ENCODE assay signal across 23 cellular contexts in the genomic region with DNA sequence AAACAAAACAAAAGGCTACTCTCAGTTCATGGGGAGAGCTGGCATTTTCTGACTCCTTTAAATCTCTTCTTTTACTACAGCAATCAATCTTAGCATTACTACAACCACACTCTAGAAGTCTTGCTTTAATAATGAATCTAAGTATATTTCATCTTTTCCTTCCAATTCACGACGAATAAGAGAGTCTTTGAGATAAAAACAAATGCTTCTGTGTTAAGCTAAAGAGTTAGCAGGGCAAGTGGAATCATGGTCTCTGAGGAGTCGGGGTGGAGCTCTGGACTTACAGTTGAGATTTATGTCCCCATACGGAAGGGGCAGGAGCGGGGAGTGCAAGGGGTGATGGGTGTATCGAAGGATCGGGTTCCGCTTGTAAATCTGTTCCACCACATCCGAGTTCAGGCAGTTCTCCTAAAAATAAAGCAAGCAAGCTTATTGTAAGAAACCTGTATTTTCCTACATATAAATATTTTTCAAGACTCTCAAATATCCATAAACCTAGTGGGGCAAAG. TPM values are rescaled to one million over a fixed set of nuclear protein-coding genes. Genes with fewer than 3 reads are reported as not detected.
DNase-seq lines count a peak whose midpoint lies in the region; ATAC-seq and TF ChIP-seq lines count a peak whose summit lies in the region.
"Had no signal": no experiment of that assay in that cellular context is flagged by ENCODE, and none has a peak within 500 bp of the region (broad histone marks: within the 10 kb centered on the region; RNA-seq: fewer than 3 reads in every experiment).

No MANE protein-coding gene starts in this region.

- no peak for TF ChIP-seq CTCF in endothelial cell (IDR thresholded peaks at IDR 0.05; ENCODE audit: unreplicated experiment)
- TF ChIP-seq CTCF in nephron progenitor cell (IDR thresholded peaks at IDR 0.05), result no peak

- H3K4me3 Mint-ChIP-seq in endothelial cell (ENCODE audit: unreplicated experiment) (peak overlapping the region; percentile 54), nephron progenitor cell (peak overlapping the region; percentile 64)
- H3K4me3 Mint-ChIP-seq in natural killer cell treated with Interleukin-12 subunit alpha and Interleukin-12 subunit beta and Interleukin-15 and Interleukin-18, amount 100 ng/mL, for 72 hours, result no peak overlapping the region
- H3K4me3 Mint-ChIP-seq: CD4-positive, alpha-beta memory T cell had no signal

- DNase-seq in NCI-H2171 treated with DMSO at 0.1 percent for 48 hours (lab: John Stamatoyannopoulos, UW) (peak; percentile 71), NCI-H2171 (lab: John Stamatoyannopoulos, UW) (no peak), endothelial cell (ENCODE audit: low spot score) (no peak), nephron progenitor cell (peak; percentile 60), GOT3 (lab: John Stamatoyannopoulos, UW) (no peak)
- no peak for DNase-seq in natural killer cell treated with Interleukin-12 subunit alpha and Interleukin-12 subunit beta and Interleukin-15 and Interleukin-18, amount 100 ng/mL, for 72 hours (ENCODE audit: low spot score)
- DNase-seq: CD4-positive, alpha-beta memory T cell; DMS153; MG63; NCI-H1092; NCI-H1436; NCI-H1930; NCI-H226; NCI-H524; NCI-H774; NK-92 treated with Interleukin-12 subunit alpha and Interleukin-12 subunit beta, amount 100 ng/mL, for 24 hours; Peyer's patch; SJCRH30 had no signal

- peak overlapping the region; percentile 44 for H3K27ac Mint-ChIP-seq in endothelial cell (ENCODE audit: unreplicated experiment)
- H3K27ac Mint-ChIP-seq in nephron progenitor cell, result peak overlapping the region; percentile 97
- no peak overlapping the region for H3K27ac Mint-ChIP-seq in natural killer cell treated with Interleukin-12 subunit alpha and Interleukin-12 subunit beta and Interleukin-15 and Interleukin-18, amount 100 ng/mL, for 72 hours

- H3K36me3 Mint-ChIP-seq in endothelial cell (ENCODE audit: low read depth, unreplicated experiment) (peaks cover 62% of the 10 kb centered on the region), nephron progenitor cell (ENCODE audit: low read depth) (peaks cover 83% of the 10 kb centered on the region)
- H3K36me3 Mint-ChIP-seq in natural killer cell treated with Interleukin-12 subunit alpha and Interleukin-12 subunit beta and Interleukin-15 and Interleukin-18, amount 100 ng/mL, for 72 hours, result no peaks in the 10 kb centered on the region
- H3K36me3 Mint-ChIP-seq: CD4-positive, alpha-beta memory T cell had no signal

- H3K27me3 Mint-ChIP-seq in endothelial cell (ENCODE audit: unreplicated experiment) (peaks cover 10% of the 10 kb centered on the region), nephron progenitor cell (ENCODE audit: low read depth, poor library complexity) (no peaks in the 10 kb centered on the region)
- H3K27me3 Mint-ChIP-seq in natural killer cell treated with Interleukin-12 subunit alpha and Interleukin-12 subunit beta and Interleukin-15 and Interleukin-18, amount 100 ng/mL, for 72 hours, result no peaks in the 10 kb centered on the region
- H3K27me3 Mint-ChIP-seq: CD4-positive, alpha-beta memory T cell had no signal

- H3K9me3 Mint-ChIP-seq in endothelial cell (ENCODE audit: unreplicated experiment), result no peaks in the 10 kb centered on the region
- no peaks in the 10 kb centered on the region for H3K9me3 Mint-ChIP-seq in nephron progenitor cell
- H3K9me3 Mint-ChIP-seq in natural killer cell treated with Interleukin-12 subunit alpha and Interleukin-12 subunit beta and Interleukin-15 and Interleukin-18, amount 100 ng/mL, for 72 hours, result no peaks in the 10 kb centered on the region
- H3K9me3 Mint-ChIP-seq: CD4-positive, alpha-beta memory T cell had no signal

- ATAC-seq in HG02970 (IDR thresholded peaks at IDR 0.05; ENCODE audit: low FRiP score, unreplicated experiment) (no peak), GM18511 (IDR thresholded peaks at IDR 0.05; ENCODE audit: unreplicated experiment) (no peak)
- ATAC-seq in natural killer cell treated with Interleukin-12 subunit alpha and Interleukin-12 subunit beta and Interleukin-15 and Interleukin-18, amount 100 ng/mL, for 72 hours, result no peak
- ATAC-seq: HepG2, K562 had no signal

- H3K4me1 Mint-ChIP-seq in endothelial cell (ENCODE audit: unreplicated experiment) (no peaks in the 10 kb centered on the region), nephron progenitor cell (peaks cover 52% of the 10 kb centered on the region)
- no peaks in the 10 kb centered on the region for H3K4me1 Mint-ChIP-seq in natural killer cell treated with Interleukin-12 subunit alpha and Interleukin-12 subunit beta and Interleukin-15 and Interleukin-18, amount 100 ng/mL, for 72 hours (ENCODE audit: low read depth in 2 of 2)

RNA-seq across cellular contexts. Expression of gene RETREG1, which starts 59.0 kb away (rescaled TPM):
- 15.8 TPM for total RNA-seq in endothelial cell (ENCODE audit: unreplicated experiment)
- total RNA-seq in natural killer cell treated with Interleukin-12 subunit alpha and Interleukin-12 subunit beta and Interleukin-15 and Interleukin-18, amount 100 ng/mL, for 72 hours, result under 1 TPM; 0.50 to 0.81 TPM
- total RNA-seq: G401, HepG2 had no signal

Comparison
In these comparisons a context has a peak if more than half of its experiments do, and no peak if none do; other contexts are left out.
1. DNase-seq: peak in NCI-H2171 treated with DMSO at 0.1 percent for 48 hours (single experiment) and nephron progenitor cell (single experiment); none in NCI-H2171 (single experiment), endothelial cell (single experiment), natural killer cell treated with Interleukin-12 subunit alpha and Interleukin-12 subunit beta and Interleukin-15 and Interleukin-18, amount 100 ng/mL, for 72 hours (single experiment) and GOT3 (single experiment).
2. H3K27ac Mint-ChIP-seq: peak in endothelial cell (single experiment) and nephron progenitor cell (single experiment); none in natural killer cell treated with Interleukin-12 subunit alpha and Interleukin-12 subunit beta and Interleukin-15 and Interleukin-18, amount 100 ng/mL, for 72 hours (0 of 2).